18 cellular contexts compared by ENCODE assay signal in the genomic region with DNA sequence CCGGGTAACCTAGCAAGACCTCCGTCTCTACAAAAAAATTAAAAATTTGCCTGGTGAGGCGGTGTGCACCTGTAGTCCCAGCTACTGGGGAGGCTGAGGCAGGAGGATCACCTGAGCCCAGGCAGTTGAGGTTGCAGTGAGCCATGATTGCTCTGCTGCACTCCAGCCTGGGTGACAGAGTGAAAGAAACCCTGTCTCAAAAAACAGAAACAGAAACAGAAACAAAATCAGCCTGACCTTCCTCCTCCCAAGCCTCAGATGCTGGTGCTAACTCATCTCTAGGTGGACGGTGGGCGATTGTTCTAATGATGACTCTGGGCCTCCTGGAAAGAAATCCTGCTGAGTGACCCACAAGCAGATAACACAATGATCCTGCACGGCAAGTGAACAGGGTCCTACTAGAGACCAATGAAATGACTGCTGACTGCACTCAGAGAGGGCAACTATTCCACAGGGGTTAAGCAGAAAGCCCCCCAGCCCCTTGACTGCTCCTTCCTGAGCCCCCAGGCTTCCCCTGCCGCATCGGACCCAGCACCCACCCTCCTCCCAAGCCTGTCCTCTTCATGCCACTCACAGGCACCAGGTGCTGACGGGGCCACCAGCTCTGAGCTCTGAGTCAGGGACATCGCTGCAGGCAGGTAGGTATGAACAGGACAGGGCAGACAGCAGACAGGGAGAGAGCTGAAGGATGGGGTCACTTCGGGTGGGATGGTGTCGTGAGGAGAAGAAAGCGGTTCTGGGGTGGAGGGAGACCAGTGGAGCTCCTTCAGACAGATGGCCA. TPM values are rescaled to one million over a fixed set of nuclear protein-coding genes. Genes with fewer than 3 reads are reported as not detected.
A peak's percentile ranks its signal among the peaks of the same experiment; 100 is the strongest.
DNase-seq lines count a peak whose midpoint lies in the region; ATAC-seq and TF ChIP-seq lines count a peak whose summit lies in the region.
"Had no signal": no experiment of that assay in that cellular context is flagged by ENCODE, and none has a peak within 500 bp of the region (broad histone marks: within the 10 kb centered on the region; RNA-seq: fewer than 3 reads in every experiment).

No MANE protein-coding gene starts in this region.

- TF ChIP-seq CTCF in GM12865 (IDR thresholded peaks at IDR 0.05; ENCODE audit: insufficient read depth, low read depth, low read length, missing control alignments) (no peak), foreskin keratinocyte (conservative IDR thresholded peaks at IDR 0.05) (no peak), gastrocnemius medialis (IDR thresholded peaks at IDR 0.05 in 4 of 5, conservative IDR thresholded peaks at IDR 0.05 in 1 of 5) (no peak), GM10266 (IDR thresholded peaks at IDR 0.05; ENCODE audit: control insufficient read depth, insufficient read depth, low read depth, missing control alignments) (no peak), glutamatergic neuron (IDR thresholded peaks at IDR 0.05; ENCODE audit: partially characterized antibody, unreplicated experiment) (no peak)

- no peak overlapping the region for H3K4me3 Mint-ChIP-seq in glutamatergic neuron (ENCODE audit: unreplicated experiment)
- H3K4me3 Mint-ChIP-seq: CD4-positive, alpha-beta memory T cell had no signal

- H3K27ac ChIP-seq in KOPT-K1 (ENCODE audit: low read depth, low read length, poor library complexity, severe bottlenecking) (peak overlapping the region; percentile 45), foreskin keratinocyte (no peak overlapping the region), gastrocnemius medialis (peak overlapping the region; percentile 85 to 95 (median 93))
- H3K27ac ChIP-seq: BLaER1 had no signal

- in situ Hi-C loops in gastrocnemius medialis (cut with MboI; ENCODE audit: low sequenced_read_pairs in 4 of 4), result loop anchor here in 1 of 4 donors (10.0 kb wide), 1 partner anchor 77 kb away; no protein-coding TSS in a partner anchor

- peaks cover 3% of the 10 kb centered on the region for H3K4me1 Mint-ChIP-seq in glutamatergic neuron (ENCODE audit: low read depth, unreplicated experiment)
- H3K4me1 Mint-ChIP-seq: CD4-positive, alpha-beta memory T cell had no signal

- peak; percentile 22 for DNase-seq in GM12865 (ENCODE audit: low read depth)
- DNase-seq in foreskin keratinocyte, result no peak
- peak in 1 of 2 donors; percentile 58 for DNase-seq in gastrocnemius medialis
- DNase-seq in GM10266 (ENCODE audit: extremely low spot score), result no peak
- DNase-seq in NCI-H774 (lab: John Stamatoyannopoulos, UW), result no peak
- DNase-seq in glutamatergic neuron, result no peak
- DNase-seq: Calu3; CD4-positive, alpha-beta memory T cell; GF-D8; KG1; NCI-H1417 treated with DMSO at 0.1 percent for 48 hours; NCI-H187 treated with DMSO at 0.1 percent for 48 hours; NCI-H226; NCI-H524 had no signal

- H3K27ac Mint-ChIP-seq in glutamatergic neuron (ENCODE audit: unreplicated experiment), result no peak overlapping the region
- H3K27ac Mint-ChIP-seq: CD4-positive, alpha-beta memory T cell had no signal

- intact Hi-C loops in gastrocnemius medialis (cut with DNase I; ENCODE audit: low total_unique reads), result loop anchor here (1.0 to 5.0 kb wide), 3 partner anchors 27 to 54 kb away; partner anchors contain the start of gene LRRC38

- H3K27me3 ChIP-seq in foreskin keratinocyte, result no peaks in the 10 kb centered on the region
- H3K27me3 ChIP-seq in gastrocnemius medialis, result no peaks in the 10 kb centered on the region
- H3K27me3 ChIP-seq: BLaER1 had no signal

- no peaks in the 10 kb centered on the region for H3K4me1 ChIP-seq in foreskin keratinocyte
- peaks cover 27 to 42% of the 10 kb centered on the region in 2 donors for H3K4me1 ChIP-seq in gastrocnemius medialis

- peaks cover 2% of the 10 kb centered on the region for H3K27me3 Mint-ChIP-seq in glutamatergic neuron (ENCODE audit: unreplicated experiment)

- TF ChIP-seq POLR2A in gastrocnemius medialis (IDR thresholded peaks at IDR 0.05), result no peak

- no peaks in the 10 kb centered on the region for H3K36me3 Mint-ChIP-seq in glutamatergic neuron (ENCODE audit: unreplicated experiment)
- H3K36me3 Mint-ChIP-seq: CD4-positive, alpha-beta memory T cell had no signal

- H3K36me3 ChIP-seq in KOPT-K1 (ENCODE audit: insufficient read depth, low read length), result no peaks in the 10 kb centered on the region
- H3K36me3 ChIP-seq in gastrocnemius medialis, result no peaks in the 10 kb centered on the region
- H3K36me3 ChIP-seq: BLaER1 had no signal

- H3K4me3 ChIP-seq in GM12865 (ENCODE audit: low read depth, low read length) (no peak overlapping the region), gastrocnemius medialis (no peak overlapping the region)
- H3K4me3 ChIP-seq: BLaER1 had no signal

- H3K9me3 ChIP-seq in KOPT-K1 (ENCODE audit: insufficient read depth, low read length, poor library complexity, severe bottlenecking) (no peaks in the 10 kb centered on the region), gastrocnemius medialis (no peaks in the 10 kb centered on the region)
- H3K9me3 ChIP-seq: BLaER1 had no signal

- H3K9me3 Mint-ChIP-seq in glutamatergic neuron (ENCODE audit: unreplicated experiment), result peaks cover 4% of the 10 kb centered on the region

- ATAC-seq in foreskin keratinocyte, result peak; percentile 29
- ATAC-seq in gastrocnemius medialis, result no peak

RNA-seq across cellular contexts. Expression of gene LRRC38, which starts 27.8 kb away (rescaled TPM):
- not detected in 2 replicates for total RNA-seq in foreskin keratinocyte
- polyA plus RNA-seq in foreskin keratinocyte, result not detected in 2 replicates
- 1 to 10 TPM; 2.1 to 6.8 (median 5.7) TPM for total RNA-seq in gastrocnemius medialis
- total RNA-seq in glutamatergic neuron (ENCODE audit: unreplicated experiment), result not detected
- total RNA-seq: A673; Calu3; CD4-positive, alpha-beta memory T cell; HT-29 had no signal
- polyA plus RNA-seq: CD4-positive, alpha-beta memory T cell had no signal

RNA-seq across cellular contexts. Expression of gene PDPN, which starts 42.0 kb away (rescaled TPM):
- total RNA-seq in foreskin keratinocyte, result 65.2 and 72.6 TPM in 2 replicates
- 63.9 and 66.5 TPM in 2 replicates for polyA plus RNA-seq in foreskin keratinocyte
- 10 to 100 TPM in 2 of 4 donors, 1 to 10 TPM in 2; 9.8 to 42.5 (median 21.3) TPM for total RNA-seq in gastrocnemius medialis
- total RNA-seq in glutamatergic neuron (ENCODE audit: unreplicated experiment), result 4.8 TPM
- total RNA-seq: Calu3; CD4-positive, alpha-beta memory T cell; HT-29 had no signal
- polyA plus RNA-seq: CD4-positive, alpha-beta memory T cell had no signal
